Comparison of ENCODE assay signal across 24 cellular contexts in genomic region chr1:247295274-247295684, GRCh38. TPM values are rescaled to one million over a fixed set of nuclear protein-coding genes. Genes with fewer than 3 reads are reported as not detected.
DNase-seq lines count a peak whose midpoint lies in the region; ATAC-seq and TF ChIP-seq lines count a peak whose summit lies in the region.
"Had no signal": no experiment of that assay in that cellular context is flagged by ENCODE, and none has a peak within 500 bp of the region (broad histone marks: within the 10 kb centered on the region; RNA-seq: fewer than 3 reads in every experiment).

No MANE protein-coding gene starts in this region.

- no peaks in the 10 kb centered on the region for H3K9me3 ChIP-seq in HUES6 (ENCODE audit: control insufficient read depth, insufficient read depth, low read depth, low read length)
- H3K9me3 ChIP-seq: spleen, suprapubic skin had no signal

- no peak overlapping the region for H3K27ac Mint-ChIP-seq in activated T-helper 17 cell treated with anti-CD3 and anti-CD28 coated beads, Interleukin-2, amount 50 U/mL, for 72 hours
- H3K27ac Mint-ChIP-seq: brain; CD4-positive, CD25-positive, alpha-beta regulatory T cell; natural killer cell treated with Interleukin-12 subunit alpha and Interleukin-12 subunit beta and Interleukin-15 and Interleukin-18, amount 100 ng/mL, for 72 hours had no signal

- TF ChIP-seq CTCF in cardiac fibroblast (IDR thresholded peaks at IDR 0.05; ENCODE audit: low read depth, low read length) = no peak

- H3K9ac ChIP-seq in HUES6 (ENCODE audit: low read length) = peak overlapping the region; percentile 63

- DNase-seq in ACHN (peak; percentile 91), cardiac fibroblast (ENCODE audit: low read depth in 2 of 2) (peak; percentile 33 to 34), iris pigment epithelial cell (ENCODE audit: low read depth) (peak; percentile 42), NCI-H1105 treated with DMSO at 0.1 percent for 48 hours (lab: John Stamatoyannopoulos, UW) (no peak)
- DNase-seq: activated CD4-positive, alpha-beta T cell treated with anti-CD3 and anti-CD28 coated beads, Interleukin-2, amount 50 U/mL, for 1 hour; activated naive CD4-positive, alpha-beta T cell treated with anti-CD3 and anti-CD28 coated beads, Interleukin-2, amount 50 U/mL, for 16 hours; activated T-cell treated with anti-CD3 and anti-CD28 coated beads for 4 hours; CD4-positive, CD25-positive, alpha-beta regulatory T cell; dermis blood vessel endothelial cell; DMS153; NCI-H1930; NCI-H446; RPMI8226; spleen had no signal

- H3K27me3 Mint-ChIP-seq in activated T-helper 17 cell treated with anti-CD3 and anti-CD28 coated beads, Interleukin-2, amount 50 U/mL, for 72 hours = no peaks in the 10 kb centered on the region
- H3K27me3 Mint-ChIP-seq: brain; CD4-positive, CD25-positive, alpha-beta regulatory T cell; natural killer cell treated with Interleukin-12 subunit alpha and Interleukin-12 subunit beta and Interleukin-15 and Interleukin-18, amount 100 ng/mL, for 72 hours had no signal

- H3K9me3 Mint-ChIP-seq in activated T-helper 17 cell treated with anti-CD3 and anti-CD28 coated beads, Interleukin-2, amount 50 U/mL, for 72 hours = no peaks in the 10 kb centered on the region
- H3K9me3 Mint-ChIP-seq: brain; CD4-positive, CD25-positive, alpha-beta regulatory T cell; natural killer cell treated with Interleukin-12 subunit alpha and Interleukin-12 subunit beta and Interleukin-15 and Interleukin-18, amount 100 ng/mL, for 72 hours had no signal

- H3K27ac ChIP-seq in HUES6 (ENCODE audit: low read depth, low read length) = peak overlapping the region; percentile 69; the same call in 1 of the 2 replicates
- H3K27ac ChIP-seq: A549, epithelial cell of prostate, spleen, suprapubic skin had no signal

- ATAC-seq in HG02870 (IDR thresholded peaks at IDR 0.05; ENCODE audit: unreplicated experiment) (no peak), HG03442 (IDR thresholded peaks at IDR 0.05; ENCODE audit: unreplicated experiment) (no peak)
- ATAC-seq in activated T-helper 17 cell treated with anti-CD3 and anti-CD28 coated beads, Interleukin-2, amount 50 U/mL, for 72 hours (replicated peaks) = no peak
- ATAC-seq: natural killer cell treated with Interleukin-12 subunit alpha and Interleukin-12 subunit beta and Interleukin-15 and Interleukin-18, amount 100 ng/mL, for 72 hours had no signal

- H3K4me1 ChIP-seq in HUES6 (ENCODE audit: control insufficient read depth, insufficient read depth, low read length) = peaks cover 81% of the 10 kb centered on the region
- H3K4me1 ChIP-seq: A549, spleen, suprapubic skin had no signal

- no peaks in the 10 kb centered on the region for H3K27me3 ChIP-seq in HUES6 (ENCODE audit: control insufficient read depth, insufficient read depth, low read length)
- H3K27me3 ChIP-seq: spleen, suprapubic skin had no signal

- no peaks in the 10 kb centered on the region for H3K36me3 Mint-ChIP-seq in activated T-helper 17 cell treated with anti-CD3 and anti-CD28 coated beads, Interleukin-2, amount 50 U/mL, for 72 hours (ENCODE audit: low read depth)
- H3K36me3 Mint-ChIP-seq: natural killer cell treated with Interleukin-12 subunit alpha and Interleukin-12 subunit beta and Interleukin-15 and Interleukin-18, amount 100 ng/mL, for 72 hours had no signal

- H3K4me3 Mint-ChIP-seq in activated T-helper 17 cell treated with anti-CD3 and anti-CD28 coated beads, Interleukin-2, amount 50 U/mL, for 72 hours = no peak overlapping the region
- H3K4me3 Mint-ChIP-seq: brain; CD4-positive, CD25-positive, alpha-beta regulatory T cell; natural killer cell treated with Interleukin-12 subunit alpha and Interleukin-12 subunit beta and Interleukin-15 and Interleukin-18, amount 100 ng/mL, for 72 hours had no signal

- H3K4me3 ChIP-seq in HUES6 (ENCODE audit: low read depth, low read length) = peak overlapping the region; percentile 17; the same call in 1 of the 2 replicates
- H3K4me3 ChIP-seq in cardiac fibroblast (replicated peaks in 1 of 2; ENCODE audit: low read depth in 2 of 2, low read length in 2 of 2) = no peak overlapping the region
- H3K4me3 ChIP-seq: A549, spleen, suprapubic skin had no signal

- no peaks in the 10 kb centered on the region for H3K4me1 Mint-ChIP-seq in activated T-helper 17 cell treated with anti-CD3 and anti-CD28 coated beads, Interleukin-2, amount 50 U/mL, for 72 hours
- H3K4me1 Mint-ChIP-seq: brain had no signal

- peaks cover 19% of the 10 kb centered on the region for H3K36me3 ChIP-seq in HUES6 (ENCODE audit: control insufficient read depth, insufficient read depth, low read length)

- in situ Hi-C loops in ACHN (cut with HindIII; ENCODE audit: low pct_ligation_motif_present, low pct_unique_long_range_greater_than_20kb, low sequenced_read_pairs) = no loop called here

RNA-seq across cellular contexts. Expression of gene ZNF496, which starts 36.4 kb away (rescaled TPM):
- 1 to 10 TPM; 2.0 to 4.3 TPM for total RNA-seq in activated T-helper 17 cell treated with anti-CD3 and anti-CD28 coated beads, Interleukin-2, amount 50 U/mL, for 72 hours

RNA-seq across cellular contexts. Expression of gene VN1R5, which starts 39.4 kb away (rescaled TPM):
- not detected for total RNA-seq in activated T-helper 17 cell treated with anti-CD3 and anti-CD28 coated beads, Interleukin-2, amount 50 U/mL, for 72 hours
- total RNA-seq: CD4-positive, CD25-positive, alpha-beta regulatory T cell; dermis blood vessel endothelial cell; natural killer cell treated with Interleukin-12 subunit alpha and Interleukin-12 subunit beta and Interleukin-15 and Interleukin-18, amount 100 ng/mL, for 72 hours; pulmonary artery endothelial cell; spleen; suprapubic skin had no signal
